ENCODE assay signal across 24 cellular contexts in genomic region chr16:2707368-2708289, GRCh38. TPM values are rescaled to one million over a fixed set of nuclear protein-coding genes. Genes with fewer than 3 reads are reported as not detected.
DNase-seq lines count a peak whose midpoint lies in the region; ATAC-seq and TF ChIP-seq lines count a peak whose summit lies in the region.
"Had no signal": no experiment of that assay in that cellular context is flagged by ENCODE, and none has a peak within 500 bp of the region (broad histone marks: within the 10 kb centered on the region; RNA-seq: fewer than 3 reads in every experiment).

No MANE protein-coding gene starts in this region.

- intact Hi-C loops in Right ventricle myocardium inferior (cut with DNase I) = no loop called here
- intact Hi-C loops in Right ventricle myocardium superior (cut with DNase I) = no loop called here
- intact Hi-C loops in PC-9 (cut with micrococcal nuclease; ENCODE audit: unreplicated experiment) = no loop called here

- POLR2A ChIA-PET in PC-9 (lab: Charles Lee; ENCODE audit: unreplicated experiment) = no interaction called here

- DNase-seq in Right ventricle myocardium inferior (ENCODE audit: missing footprints) = peak; percentile 23
- DNase-seq in Right ventricle myocardium superior = no peak
- DNase-seq in PC-9 = no peak
- peak; percentile 77 for DNase-seq in cerebellum (ENCODE audit: low spot score)
- no peak for DNase-seq in HK-2 (ENCODE audit: unreplicated experiment)
- DNase-seq: CD8-positive, alpha-beta memory T cell; DMS 273 treated with DMSO at 0.1 percent for 48 hours; DMS79 treated with DMSO at 0.1 percent for 48 hours; GOT3; HFFc6; IMR-90; NCI-H1048; NCI-H1417 treated with DMSO at 0.1 percent for 48 hours; NCI-H1694 treated with DMSO at 0.1 percent for 48 hours; NCI-H2081; NCI-H226; NCI-H510A; NCI-H69 had no signal

- no peaks in the 10 kb centered on the region for H3K4me1 ChIP-seq in PC-9 (replicated peaks; ENCODE audit: insufficient read depth)
- H3K4me1 ChIP-seq: HAP-1, SJSA1 had no signal

- TSS peak; percentile 17 for BruUV-seq in PC-9 (replicated peaks; lab: Mats Ljungman, UMichigan)

- H3K36me3 ChIP-seq in PC-9 (ENCODE audit: low read depth) = no peaks in the 10 kb centered on the region

- CTCF ChIA-PET in PC-9 (lab: Charles Lee) = no interaction called here

- no peaks in the 10 kb centered on the region for H3K27me3 ChIP-seq in PC-9 (ENCODE audit: insufficient read depth, low read depth)
- H3K27me3 ChIP-seq: SJSA1 had no signal

- H3K27ac ChIP-seq in PC-9 (no peak overlapping the region), temporal lobe (ENCODE audit: low read depth, low read length) (peak overlapping the region; percentile 45)
- H3K27ac ChIP-seq: 22Rv1, KMS-11, SJSA1 had no signal

- no peaks in the 10 kb centered on the region for H4K20me1 ChIP-seq in PC-9 (ENCODE audit: insufficient read depth)

- no peak overlapping the region for H3K4me2 ChIP-seq in PC-9
- H3K4me2 ChIP-seq: KMS-11 had no signal

- TF ChIP-seq CTCF in PC-9 (conservative IDR thresholded peaks at IDR 0.05) = no peak

- H3F3A ChIP-seq in PC-9 (ENCODE audit: insufficient read depth, low read depth) = no peaks in the 10 kb centered on the region; the same call in 1 of the 2 replicates

- H2AFZ ChIP-seq in PC-9 = no peak overlapping the region

- H3K79me2 ChIP-seq in PC-9 (ENCODE audit: low read depth) = no peaks in the 10 kb centered on the region

- H3K9me3 ChIP-seq in PC-9 (ENCODE audit: insufficient read depth, low read depth) = no peaks in the 10 kb centered on the region
- H3K9me3 ChIP-seq: HAP-1, SJSA1 had no signal

- no peaks in the 10 kb centered on the region for H3K9me2 ChIP-seq in PC-9 (ENCODE audit: insufficient read depth)

- no peak overlapping the region for H3K4me3 ChIP-seq in PC-9
- H3K4me3 ChIP-seq: HAP-1, SJSA1 had no signal

- no peak for ATAC-seq in Right ventricle myocardium inferior
- no peak for ATAC-seq in Right ventricle myocardium superior (ENCODE audit: poor library complexity)
- ATAC-seq in GM19463 (IDR thresholded peaks at IDR 0.05; ENCODE audit: unreplicated experiment) = no peak

RNA-seq across cellular contexts. Expression of gene PRSS27, which starts 12.4 kb away (rescaled TPM):
- total RNA-seq in Right ventricle myocardium inferior (0.30 TPM), Right ventricle myocardium superior (0.30 TPM), PC-9 (2021) (14.8 and 21.2 TPM in 2 replicates), cerebellum (2.6 TPM), temporal lobe (2.0 TPM)

RNA-seq across cellular contexts. Expression of gene KCTD5, which starts 25.3 kb away (rescaled TPM):
- total RNA-seq in Right ventricle myocardium inferior = 10.5 TPM
- 9.8 TPM for total RNA-seq in Right ventricle myocardium superior
- total RNA-seq in PC-9 (2021) = 60.4 and 66.5 TPM in 2 replicates
- total RNA-seq in cerebellum = 21.1 TPM
- total RNA-seq in temporal lobe = 17.5 TPM

RNA-seq across cellular contexts. Expression of gene SRRM2, which starts 44.8 kb away (rescaled TPM):
- total RNA-seq in Right ventricle myocardium inferior (239 TPM), Right ventricle myocardium superior (243 TPM), PC-9 (2021) (679 and 746 TPM in 2 replicates), cerebellum (74.1 TPM), temporal lobe (81.6 TPM)

Comparison
In these comparisons a context has a peak if more than half of its experiments do, and no peak if none do; other contexts are left out.
1. DNase-seq: peak in Right ventricle myocardium inferior (single experiment) and cerebellum (single experiment); none in Right ventricle myocardium superior (single experiment), PC-9 (0 of 2) and HK-2 (single experiment).